ENCODE assay signal across 8 cellular contexts in the genomic region with DNA sequence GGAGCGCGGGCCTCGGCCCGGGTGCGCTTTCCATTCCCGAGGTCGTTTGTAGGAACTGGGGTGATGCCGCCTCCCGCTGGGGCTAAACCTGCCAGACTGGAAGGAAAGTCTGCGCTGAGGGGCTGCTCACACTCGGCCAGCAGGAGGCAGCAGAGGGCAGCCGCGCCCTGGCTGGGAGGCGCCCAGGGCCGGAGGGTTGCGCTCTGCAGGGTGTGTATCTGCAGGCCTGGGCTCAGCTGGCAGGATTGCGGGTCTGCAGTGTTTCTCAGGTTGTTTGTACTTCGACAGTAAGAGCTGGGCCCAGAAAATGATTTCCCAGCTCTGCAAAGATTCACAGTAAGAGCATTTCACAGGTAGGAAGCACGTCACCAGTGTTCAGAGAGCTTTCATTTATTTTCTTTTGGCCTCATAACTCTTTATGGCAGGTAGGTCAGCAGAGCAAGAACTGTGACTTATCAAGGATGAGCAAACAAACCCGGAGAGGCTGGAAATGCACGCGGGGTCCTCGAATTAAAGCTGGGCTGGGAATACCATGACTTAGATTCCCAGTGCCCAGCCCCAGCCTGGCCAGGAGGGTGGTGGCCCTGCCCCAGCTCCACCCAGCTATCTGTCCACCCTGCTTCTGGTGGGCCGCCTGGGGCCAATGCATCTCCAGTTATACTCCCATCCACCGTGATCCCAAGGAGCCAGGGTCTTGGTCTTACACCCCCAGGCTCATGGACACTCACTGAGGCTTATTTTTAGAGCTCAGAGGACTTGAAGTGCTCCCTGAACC. TPM values are rescaled to one million over a fixed set of nuclear protein-coding genes. Genes with fewer than 3 reads are reported as not detected.
A peak's percentile ranks its signal among the peaks of the same experiment; 100 is the strongest.
DNase-seq lines count a peak whose midpoint lies in the region; ATAC-seq and TF ChIP-seq lines count a peak whose summit lies in the region.

No MANE protein-coding gene starts in this region.

- no peak for TF ChIP-seq POLR2A in prostate gland (IDR thresholded peaks at IDR 0.05)

- ATAC-seq in GM19025 (IDR thresholded peaks at IDR 0.05; ENCODE audit: low read depth, unreplicated experiment) (peak; percentile 92), HG03175 (IDR thresholded peaks at IDR 0.05; ENCODE audit: unreplicated experiment) (peak; percentile 96), aorta (ENCODE audit: low FRiP score) (peak; percentile 90)

- intact Hi-C loops in head of caudate nucleus (cut with DNase I): loop anchor here (5.0 to 10.0 kb wide), 2 partner anchors 137 to 259 kb away; no protein-coding TSS in a partner anchor
- intact Hi-C loops in prostate gland (cut with DNase I): loop anchor here (2.0 to 5.0 kb wide), 2 partner anchors 137 to 257 kb away; no protein-coding TSS in a partner anchor
- intact Hi-C loops in aorta (cut with DNase I): loop anchor here in 1 of 2 donors (1.0 to 5.0 kb wide), 2 partner anchors 138 to 257 kb away; no protein-coding TSS in a partner anchor

- H3K27ac ChIP-seq in prostate gland (peak overlapping the region in 1 of 2 donors; percentile 24), aorta (ENCODE audit: low read depth in 1 of 2, low read length in 2 of 2) (no peak overlapping the region)

- TF ChIP-seq CTCF in prostate gland (IDR thresholded peaks at IDR 0.05): peak; percentile 93 to 98 (median 98)

- H3K36me3 ChIP-seq in prostate gland: no peaks in the 10 kb centered on the region
- H3K36me3 ChIP-seq in aorta (ENCODE audit: control insufficient read depth in 1 of 2, insufficient read depth in 2 of 2, low read length in 1 of 2): no peaks in the 10 kb centered on the region

- peak; percentile 74 for DNase-seq in AG08395 (ENCODE audit: low spot score)
- peak; percentile 61 for DNase-seq in SK-N-DZ (ENCODE audit: low spot score)
- peak; percentile 52 to 85 (median 80) for DNase-seq in activated naive CD4-positive, alpha-beta T cell (lab: John Stamatoyannopoulos, UW)
- peak in 40 of 42 donors; percentile 34 to 87 (median 67) for DNase-seq in head of caudate nucleus
- DNase-seq in prostate gland (ENCODE audit: low spot score): peak; percentile 72
- DNase-seq in aorta: peak; percentile 81 to 93

- H3K27me3 ChIP-seq in prostate gland (replicated peaks; ENCODE audit: insufficient read depth): no peaks in the 10 kb centered on the region
- no peaks in the 10 kb centered on the region for H3K27me3 ChIP-seq in aorta (ENCODE audit: control insufficient read depth in 1 of 2, insufficient read depth in 2 of 2, low read length in 1 of 2)

- WGBS in prostate gland: 16% methylated on average over 25 of the region's 25 CpGs
- WGBS in aorta, 2 donors: 18 to 21% methylated on average over 25 of the region's 25 CpGs

- peaks cover 8% of the 10 kb centered on the region for H3K4me1 ChIP-seq in prostate gland (replicated peaks)
- no peaks in the 10 kb centered on the region for H3K4me1 ChIP-seq in aorta (ENCODE audit: control insufficient read depth in 1 of 2, insufficient read depth in 2 of 2, low read length in 2 of 2)

- H3K9me3 ChIP-seq in prostate gland (no peaks in the 10 kb centered on the region), aorta (ENCODE audit: control insufficient read depth, low read length) (no peaks in the 10 kb centered on the region)

- H3K4me3 ChIP-seq in prostate gland (no peak overlapping the region), aorta (ENCODE audit: low read length in 2 of 2) (no peak overlapping the region)

RNA-seq across cellular contexts. Expression of a gene that starts 15.2 kb away (rescaled TPM):
- polyA plus RNA-seq in SK-N-DZ (2014; cell fraction: cytosol; rRNA removed): 28.5 and 36.9 TPM in 2 replicates
- polyA plus RNA-seq in SK-N-DZ (2014; cell fraction: nucleus; rRNA removed): 51.0 and 68.0 TPM in 2 replicates
- total RNA-seq in prostate gland (10 to 100 TPM; 37.0 to 55.2 TPM), aorta (10 to 100 TPM; 27.0 to 29.4 TPM)
- polyA plus RNA-seq in aorta: 10 to 100 TPM; 14.0 to 25.3 TPM
